8 cellular contexts compared by ENCODE assay signal in the genomic region with DNA sequence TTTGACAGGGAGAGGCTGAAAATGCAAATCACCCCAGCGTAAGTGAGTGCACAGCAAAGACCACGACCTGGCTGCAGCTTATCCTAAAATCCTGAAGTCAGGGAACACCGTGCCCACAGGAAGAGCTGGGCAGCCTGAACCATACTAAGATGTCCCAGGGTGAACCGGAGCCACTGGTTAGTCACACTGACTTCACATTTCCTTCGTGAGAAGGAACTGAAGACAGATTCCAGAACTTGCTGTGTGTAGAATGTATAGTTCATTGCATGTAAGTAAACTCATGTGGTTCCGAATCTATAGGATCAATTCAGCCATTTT.
A peak's percentile ranks its signal among the peaks of the same experiment; 100 is the strongest.
DNase-seq lines count a peak whose midpoint lies in the region; ATAC-seq and TF ChIP-seq lines count a peak whose summit lies in the region.
"Had no signal": no experiment of that assay in that cellular context is flagged by ENCODE, and none has a peak within 500 bp of the region (broad histone marks: within the 10 kb centered on the region; RNA-seq: fewer than 3 reads in every experiment).

No MANE protein-coding gene starts in this region.

- H3K4me3 ChIP-seq in HCT116 (replicated peaks in 1 of 2; ENCODE audit: low read depth in 1 of 2, low read length in 2 of 2) (peak overlapping the region; percentile 33 to 41), fibroblast of lung (replicated peaks in 1 of 4; ENCODE audit: control extremely low read depth in 1 of 4, insufficient read depth in 1 of 4, low read depth in 3 of 4, low read length in 4 of 4) (peak overlapping the region in 3 of 4 experiments; percentile 13 to 39 (median 24)), stomach smooth muscle (ENCODE audit: low read length in 2 of 2) (peak overlapping the region; percentile 64 to 67)

- TF ChIP-seq CTCF in HCT116 (IDR thresholded peaks at IDR 0.05 in 2 of 3, conservative IDR thresholded peaks at IDR 0.05 in 1 of 3; ENCODE audit: borderline replicate concordance in 1 of 3, insufficient read depth in 1 of 3, low read depth in 2 of 3, low read length in 2 of 3) (no peak), fibroblast of lung (conservative IDR thresholded peaks at IDR 0.05 in 1 of 2, IDR thresholded peaks at IDR 0.05 in 1 of 2; ENCODE audit: low read depth in 1 of 2, low read length in 2 of 2) (no peak)

- H3K9me3 ChIP-seq in HCT116 (ENCODE audit: control insufficient read depth in 1 of 2, insufficient read depth in 1 of 2, low read depth in 1 of 2, low read length in 2 of 2) (no peaks in the 10 kb centered on the region), fibroblast of lung (ENCODE audit: control insufficient read depth, insufficient read depth, low read depth, low read length) (no peaks in the 10 kb centered on the region), stomach smooth muscle (ENCODE audit: control insufficient read depth in 2 of 2, low read length in 2 of 2) (peaks cover 0 to 8% of the 10 kb centered on the region in 2 donors)

- ATAC-seq in HCT116 (no peak; the same call in 1 of the 2 replicates), GM21825 (IDR thresholded peaks at IDR 0.05; ENCODE audit: unreplicated experiment) (no peak), HG03520 (IDR thresholded peaks at IDR 0.05; ENCODE audit: unreplicated experiment) (no peak)

- CTCF ChIA-PET in HCT116 (lab: Charles Lee) = no interaction called here

- H3K4me1 ChIP-seq in HCT116 (ENCODE audit: control insufficient read depth in 1 of 2, insufficient read depth in 2 of 2, low read length in 2 of 2) (peaks cover 32 to 67% of the 10 kb centered on the region in 2 experiments), fibroblast of lung (ENCODE audit: control insufficient read depth, extremely low read depth, insufficient read depth, low read length) (peaks cover 10% of the 10 kb centered on the region), stomach smooth muscle (ENCODE audit: control insufficient read depth, insufficient read depth, low read length) (peaks cover 16% of the 10 kb centered on the region)

- H2AFZ ChIP-seq in HCT116 (ENCODE audit: low read depth, low read length, poor library complexity, severe bottlenecking) (peak overlapping the region; percentile 52), fibroblast of lung (ENCODE audit: low read length) (peak overlapping the region; percentile 23)

- H3K27ac ChIP-seq in HCT116 (ENCODE audit: low read depth, low read length) (peak overlapping the region; percentile 89), fibroblast of lung (ENCODE audit: insufficient read depth, low read length) (peak overlapping the region; percentile 88), stomach smooth muscle (ENCODE audit: low read length) (peak overlapping the region; percentile 77)

- RAD21 ChIA-PET in HCT116 (lab: Charles Lee; ENCODE audit: low non-redundant PET in 1 of 2, low total read pairs in 2 of 2, uncharacterized antibody in 2 of 2, unreplicated experiment in 2 of 2) = no interaction called here

- H4K20me1 ChIP-seq in HCT116 (ENCODE audit: insufficient read depth) (no peaks in the 10 kb centered on the region), fibroblast of lung (ENCODE audit: control insufficient read depth, extremely low read depth, insufficient read depth, low read length) (no peaks in the 10 kb centered on the region)

- TF ChIP-seq POLR2A in HCT116 (IDR thresholded peaks at IDR 0.05; ENCODE audit: borderline replicate concordance, extremely low read depth, insufficient read depth, insufficient read length) = no peak
- no peak for TF ChIP-seq POLR2A in erythroblast (IDR thresholded peaks at IDR 0.05; ENCODE audit: low read length)

- no TSS peak for BruUV-seq in HCT116 (replicated peaks; lab: Mats Ljungman, UMichigan)

- TF ChIP-seq RAD21 in HCT116 (IDR thresholded peaks at IDR 0.05; ENCODE audit: low read depth) = no peak

- no peak for DNase-seq in HCT116 (ENCODE audit: low read depth, low spot score)
- DNase-seq in SW 1271 (lab: John Stamatoyannopoulos, UW) = peak; percentile 59 to 71
- DNase-seq in fibroblast of lung (ENCODE audit: low read depth in 2 of 2) = peak in 1 of 2 donors; percentile 79
- DNase-seq in erythroblast (lab: John Stamatoyannopoulos, UW) = no peak
- DNase-seq: NCI-H1105 treated with DMSO at 0.1 percent for 48 hours had no signal

- intact Hi-C loops in HCT116 (cut with micrococcal nuclease) = no loop called here

- H3K9ac ChIP-seq in HCT116 (ENCODE audit: low read length) (peak overlapping the region; percentile 71), fibroblast of lung (ENCODE audit: insufficient read depth, low read length) (no peak overlapping the region), stomach smooth muscle (ENCODE audit: low read length in 2 of 2) (peak overlapping the region; percentile 36 to 55)

- H3K79me2 ChIP-seq in HCT116 (ENCODE audit: insufficient read depth, low read length) (no peaks in the 10 kb centered on the region), fibroblast of lung (ENCODE audit: control insufficient read depth, insufficient read depth, low read length) (no peaks in the 10 kb centered on the region)

- H3K27me3 ChIP-seq in HCT116 (ENCODE audit: insufficient read depth, low read length) (no peaks in the 10 kb centered on the region), fibroblast of lung (ENCODE audit: control insufficient read depth, insufficient read depth, low read length) (no peaks in the 10 kb centered on the region), stomach smooth muscle (ENCODE audit: control insufficient read depth in 1 of 2, insufficient read depth in 2 of 2, low read length in 2 of 2) (no peaks in the 10 kb centered on the region)

- H3K4me2 ChIP-seq in HCT116 (ENCODE audit: low read length) = peak overlapping the region; percentile 72
- H3K4me2 ChIP-seq in fibroblast of lung (ENCODE audit: extremely low read depth, insufficient read depth, low read length) = peak overlapping the region; percentile 80

- POLR2A ChIA-PET in HCT116 (lab: Charles Lee) = interaction anchor here (1.1 to 1.7 kb wide), 3 partner anchors 19 to 1476 kb away, joined by 3 to 4 read pairs (median 3); no protein-coding TSS in a partner anchor

- H3K9me2 ChIP-seq in HCT116 (ENCODE audit: insufficient read depth) = no peaks in the 10 kb centered on the region

- H3K36me3 ChIP-seq in HCT116 (ENCODE audit: control insufficient read depth in 1 of 2, insufficient read depth in 2 of 2, low read length in 2 of 2) (no peaks in the 10 kb centered on the region), fibroblast of lung (ENCODE audit: control insufficient read depth, insufficient read depth, low read length) (no peaks in the 10 kb centered on the region), stomach smooth muscle (ENCODE audit: control insufficient read depth in 2 of 2, insufficient read depth in 2 of 2, low read length in 2 of 2) (no peaks in the 10 kb centered on the region)

TF ChIP-seq in HCT116, 20 proteins besides CTCF, POLR2A, EP300 and RAD21 (continues in another document):
- no peak for TF ChIP-seq EGR1 (IDR thresholded peaks at IDR 0.05; ENCODE audit: low read depth)
- TF ChIP-seq EZH2phosphoT487 (IDR thresholded peaks at IDR 0.05; ENCODE audit: borderline replicate concordance) = no peak
- TF ChIP-seq FOSL1 (IDR thresholded peaks at IDR 0.05; ENCODE audit: low read depth) = no peak
- TF ChIP-seq, protein P1, sequence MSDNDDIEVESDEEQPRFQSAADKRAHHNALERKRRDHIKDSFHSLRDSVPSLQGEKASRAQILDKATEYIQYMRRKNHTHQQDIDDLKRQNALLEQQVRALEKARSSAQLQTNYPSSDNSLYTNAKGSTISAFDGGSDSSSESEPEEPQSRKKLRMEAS (IDR thresholded peaks at IDR 0.05) = no peak
- no peak for TF ChIP-seq JUND (IDR thresholded peaks at IDR 0.05)
- no peak for TF ChIP-seq CEBPB (IDR thresholded peaks at IDR 0.05; ENCODE audit: low read depth)
- TF ChIP-seq SP1 (IDR thresholded peaks at IDR 0.05; ENCODE audit: low read depth) = no peak
- TF ChIP-seq ZNF274 (IDR thresholded peaks at IDR 0.05; ENCODE audit: low read depth, low read length) = no peak
- no peak for TF ChIP-seq TCF7L2 (IDR thresholded peaks at IDR 0.05; ENCODE audit: borderline replicate concordance, extremely low read depth, insufficient read depth, insufficient read length)
- no peak for TF ChIP-seq SIN3A (IDR thresholded peaks at IDR 0.05; ENCODE audit: low read depth)
- no peak for TF ChIP-seq SRF (IDR thresholded peaks at IDR 0.05; ENCODE audit: low read depth)
- TF ChIP-seq, protein P2, sequence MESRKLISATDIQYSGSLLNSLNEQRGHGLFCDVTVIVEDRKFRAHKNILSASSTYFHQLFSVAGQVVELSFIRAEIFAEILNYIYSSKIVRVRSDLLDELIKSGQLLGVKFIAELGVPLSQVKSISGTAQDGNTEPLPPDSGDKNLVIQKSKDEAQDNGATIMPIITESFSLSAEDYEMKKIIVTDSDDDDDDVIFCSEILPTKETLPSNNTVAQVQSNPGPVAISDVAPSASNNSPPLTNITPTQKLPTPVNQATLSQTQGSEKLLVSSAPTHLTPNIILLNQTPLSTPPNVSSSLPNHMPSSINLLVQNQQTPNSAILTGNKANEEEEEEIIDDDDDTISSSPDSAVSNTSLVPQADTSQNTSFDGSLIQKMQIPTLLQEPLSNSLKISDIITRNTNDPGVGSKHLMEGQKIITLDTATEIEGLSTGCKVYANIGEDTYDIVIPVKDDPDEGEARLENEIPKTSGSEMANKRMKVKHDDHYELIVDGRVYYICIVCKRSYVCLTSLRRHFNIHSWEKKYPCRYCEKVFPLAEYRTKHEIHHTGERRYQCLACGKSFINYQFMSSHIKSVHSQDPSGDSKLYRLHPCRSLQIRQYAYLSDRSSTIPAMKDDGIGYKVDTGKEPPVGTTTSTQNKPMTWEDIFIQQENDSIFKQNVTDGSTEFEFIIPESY (IDR thresholded peaks at IDR 0.05; ENCODE audit: extremely low read depth, insufficient replicate concordance, low read length) = no peak
- no peak for TF ChIP-seq POLR2AphosphoS5 (IDR thresholded peaks at IDR 0.05; ENCODE audit: low read depth, low read length)
- TF ChIP-seq, protein P3, sequence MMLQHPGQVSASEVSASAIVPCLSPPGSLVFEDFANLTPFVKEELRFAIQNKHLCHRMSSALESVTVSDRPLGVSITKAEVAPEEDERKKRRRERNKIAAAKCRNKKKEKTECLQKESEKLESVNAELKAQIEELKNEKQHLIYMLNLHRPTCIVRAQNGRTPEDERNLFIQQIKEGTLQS (IDR thresholded peaks at IDR 0.05) = no peak
- no peak for TF ChIP-seq YY1 (IDR thresholded peaks at IDR 0.05; ENCODE audit: extremely low read depth, insufficient replicate concordance, low read depth, low read length)
- TF ChIP-seq ZFX (IDR thresholded peaks at IDR 0.05) = no peak
- no peak for TF ChIP-seq EZH2 (IDR thresholded peaks at IDR 0.05)

Comparison
In these comparisons a context has a peak if more than half of its experiments do, and no peak if none do; other contexts are left out.
1. DNase-seq: peak in SW 1271 (2 of 2); none in HCT116 (single experiment) and erythroblast (0 of 2).
2. Peak in every context shown above with its lines, with median percentiles within 50 percentile points of each other: H3K27ac ChIP-seq and H3K4me3 ChIP-seq.